1 cellular context compared by ENCODE assay signal in the genomic region with DNA sequence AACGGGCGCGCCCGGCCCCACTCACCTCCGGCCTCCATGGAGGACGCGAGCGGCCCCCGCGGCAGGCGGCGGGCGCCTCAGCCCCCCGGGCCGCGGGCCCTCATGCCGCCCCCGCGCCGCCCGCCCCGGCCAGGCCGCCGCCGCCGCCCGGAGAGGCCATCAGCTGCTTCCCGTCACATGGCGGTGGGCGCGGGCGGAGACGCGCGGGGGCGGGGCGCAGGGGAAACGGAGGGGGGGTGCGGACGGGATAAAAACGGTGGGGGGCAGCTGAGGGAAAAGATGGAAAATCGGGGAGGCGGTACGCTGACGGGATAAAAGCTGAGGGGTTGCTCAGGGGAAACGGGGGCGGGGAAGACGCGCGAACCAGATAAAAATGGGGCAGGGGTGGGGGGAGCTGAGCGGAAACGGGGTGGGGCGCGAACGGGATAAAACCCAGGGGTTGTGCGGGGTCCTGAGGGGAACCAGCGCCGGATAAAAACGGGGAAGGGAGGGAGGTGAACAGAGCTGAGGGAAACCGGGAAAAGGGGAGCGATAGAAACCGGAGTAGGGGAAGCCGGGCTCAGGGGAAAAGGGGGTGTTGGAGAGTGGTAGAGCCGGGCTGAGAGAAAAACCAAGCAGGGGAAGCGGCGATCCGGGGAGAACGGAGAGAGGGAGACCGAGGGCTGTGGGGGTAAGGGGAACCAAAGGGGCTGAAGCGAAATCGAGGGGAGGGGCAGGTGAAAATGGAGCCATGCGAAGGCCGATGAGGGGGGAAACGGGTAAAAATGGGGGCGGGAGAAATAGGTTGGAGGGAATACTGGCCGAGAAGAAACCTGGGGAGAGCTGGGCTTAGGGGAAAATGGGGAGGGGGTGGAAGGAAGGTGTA.
TF ChIP-seq lines count a peak whose summit lies in the region.

WSB2 (minus strand) TSS at position 169 of the 865 bp plus-strand sequence; CDS start at position 38, 131 bp downstream.

TF ChIP-seq in K562, 482 proteins besides CTCF, POLR2A, EP300 and RAD21 (continued from another document and continues in another):
- TF ChIP-seq, protein P1, sequence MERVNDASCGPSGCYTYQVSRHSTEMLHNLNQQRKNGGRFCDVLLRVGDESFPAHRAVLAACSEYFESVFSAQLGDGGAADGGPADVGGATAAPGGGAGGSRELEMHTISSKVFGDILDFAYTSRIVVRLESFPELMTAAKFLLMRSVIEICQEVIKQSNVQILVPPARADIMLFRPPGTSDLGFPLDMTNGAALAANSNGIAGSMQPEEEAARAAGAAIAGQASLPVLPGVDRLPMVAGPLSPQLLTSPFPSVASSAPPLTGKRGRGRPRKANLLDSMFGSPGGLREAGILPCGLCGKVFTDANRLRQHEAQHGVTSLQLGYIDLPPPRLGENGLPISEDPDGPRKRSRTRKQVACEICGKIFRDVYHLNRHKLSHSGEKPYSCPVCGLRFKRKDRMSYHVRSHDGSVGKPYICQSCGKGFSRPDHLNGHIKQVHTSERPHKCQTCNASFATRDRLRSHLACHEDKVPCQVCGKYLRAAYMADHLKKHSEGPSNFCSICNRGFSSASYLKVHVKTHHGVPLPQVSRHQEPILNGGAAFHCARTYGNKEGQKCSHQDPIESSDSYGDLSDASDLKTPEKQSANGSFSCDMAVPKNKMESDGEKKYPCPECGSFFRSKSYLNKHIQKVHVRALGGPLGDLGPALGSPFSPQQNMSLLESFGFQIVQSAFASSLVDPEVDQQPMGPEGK (CRISPR knock-in tag; IDR thresholded peaks at IDR 0.05; ENCODE audit: borderline replicate concordance): no peak
- TF ChIP-seq THAP7 (CRISPR knock-in tag; IDR thresholded peaks at IDR 0.05) (no peak), FOXK2 (conservative IDR thresholded peaks at IDR 0.05 in 1 of 2, IDR thresholded peaks at IDR 0.05 in 1 of 2; ENCODE audit: low read depth in 2 of 2) (0 out of 4 replicates have a peak, but pooled peaks of 1 of the 2 experiments have one; percentile 18), MNT (conservative IDR thresholded peaks at IDR 0.05) (peak; percentile 24 to 26; a peak in 2 of 4 replicates), NFIC (IDR thresholded peaks at IDR 0.05) (0 out of 2 replicates have a peak, but pooled peaks have one; percentile 15), DDX20 (tag; IDR thresholded peaks at IDR 0.05; ENCODE audit: low read depth) (no peak), RBM34 (IDR thresholded peaks at IDR 0.05; ENCODE audit: borderline replicate concordance, insufficient read depth, low read length) (no peak), SMARCA4 (IDR thresholded peaks at IDR 0.05) (0 out of 2 replicates have a peak, but pooled peaks have one; percentile 32), XRCC3 (IDR thresholded peaks at IDR 0.05) (no peak), ZKSCAN8 (CRISPR knock-in tag; IDR thresholded peaks at IDR 0.05) (no peak), SIN3B (IDR thresholded peaks at IDR 0.05; ENCODE audit: low read depth) (no peak), CC2D1A (IDR thresholded peaks at IDR 0.05) (0 out of 2 replicates have a peak, but pooled peaks have one; percentile 26), MCM5 (IDR thresholded peaks at IDR 0.05; ENCODE audit: low read depth) (no peak), NR2C2 (CRISPR knock-in tag; IDR thresholded peaks at IDR 0.05) (no peak), NR2C2 (tag; IDR thresholded peaks at IDR 0.05) (peak; percentile 35), CCNT2 (IDR thresholded peaks at IDR 0.05; ENCODE audit: borderline replicate concordance, extremely low read depth, insufficient read length, low read depth, low read length) (peak; percentile 48), SUPT5H (IDR thresholded peaks at IDR 0.05) (peak; percentile 81), LARP7 (IDR thresholded peaks at IDR 0.05) (peak; percentile 85; the same call in 1 of the 2 replicates), TAF9B (IDR thresholded peaks at IDR 0.05; ENCODE audit: partially characterized antibody) (peak; percentile 45), MYNN (IDR thresholded peaks at IDR 0.05) (no peak), MYNN (CRISPR knock-in tag; IDR thresholded peaks at IDR 0.05) (no peak), ARID2 (IDR thresholded peaks at IDR 0.05) (peak; percentile 14; the same call in 1 of the 2 replicates), SMARCA5 (IDR thresholded peaks at IDR 0.05) (no peak), ZBED1 (IDR thresholded peaks at IDR 0.05) (no peak), SPI1 (IDR thresholded peaks at IDR 0.05; ENCODE audit: borderline replicate concordance, low read depth, low read length) (no peak), CXXC5 (CRISPR knock-in tag; IDR thresholded peaks at IDR 0.05) (no peak), NR4A1 (CRISPR knock-in tag; IDR thresholded peaks at IDR 0.05) (no peak), NR4A1 (tag; IDR thresholded peaks at IDR 0.05) (no peak), ZNF764 (CRISPR knock-in tag; IDR thresholded peaks at IDR 0.05; ENCODE audit: low read depth) (no peak), PCBP2 (IDR thresholded peaks at IDR 0.05; ENCODE audit: low read depth, low read length, poor library complexity, severe bottlenecking) (no peak), THRB (CRISPR knock-in tag; conservative IDR thresholded peaks at IDR 0.05) (peak; percentile 98), RAD51 (IDR thresholded peaks at IDR 0.05; ENCODE audit: borderline replicate concordance, low read depth) (no peak), PRPF4 (IDR thresholded peaks at IDR 0.05; ENCODE audit: insufficient read depth, low read depth, low read length, poor library complexity, severe bottlenecking) (no peak), GTF2E2 (tag; IDR thresholded peaks at IDR 0.05) (0 out of 2 replicates have a peak, but pooled peaks have one; percentile 19), BRD4 (IDR thresholded peaks at IDR 0.05) (no peak; the same call in none of the 2 replicates), ASH1L (IDR thresholded peaks at IDR 0.05; ENCODE audit: borderline replicate concordance, low read depth, partially characterized antibody) (peak; percentile 11), ZNF384 (IDR thresholded peaks at IDR 0.05; ENCODE audit: low read depth, low read length) (no peak), ZNF644 (tag; IDR thresholded peaks at IDR 0.05; ENCODE audit: low read depth) (no peak), TOE1 (IDR thresholded peaks at IDR 0.05; ENCODE audit: borderline replicate concordance) (peak; percentile 37; the same call in 1 of the 2 replicates), TOE1 (CRISPR knock-in tag; IDR thresholded peaks at IDR 0.05; ENCODE audit: borderline replicate concordance, low read depth) (no peak), ZNF197 (CRISPR knock-in tag; IDR thresholded peaks at IDR 0.05; ENCODE audit: low read depth) (no peak), HDAC1 (IDR thresholded peaks at IDR 0.05) (0 out of 4 replicates have a peak, but pooled peaks of 1 of the 2 experiments have one; percentile 47), SMC3 (conservative IDR thresholded peaks at IDR 0.05; ENCODE audit: insufficient read depth, low read depth, low read length) (no peak)
- TF ChIP-seq, protein P2, sequence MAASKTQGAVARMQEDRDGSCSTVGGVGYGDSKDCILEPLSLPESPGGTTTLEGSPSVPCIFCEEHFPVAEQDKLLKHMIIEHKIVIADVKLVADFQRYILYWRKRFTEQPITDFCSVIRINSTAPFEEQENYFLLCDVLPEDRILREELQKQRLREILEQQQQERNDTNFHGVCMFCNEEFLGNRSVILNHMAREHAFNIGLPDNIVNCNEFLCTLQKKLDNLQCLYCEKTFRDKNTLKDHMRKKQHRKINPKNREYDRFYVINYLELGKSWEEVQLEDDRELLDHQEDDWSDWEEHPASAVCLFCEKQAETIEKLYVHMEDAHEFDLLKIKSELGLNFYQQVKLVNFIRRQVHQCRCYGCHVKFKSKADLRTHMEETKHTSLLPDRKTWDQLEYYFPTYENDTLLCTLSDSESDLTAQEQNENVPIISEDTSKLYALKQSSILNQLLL (CRISPR knock-in tag; IDR thresholded peaks at IDR 0.05; ENCODE audit: borderline replicate concordance): no peak
- TF ChIP-seq, protein P3, sequence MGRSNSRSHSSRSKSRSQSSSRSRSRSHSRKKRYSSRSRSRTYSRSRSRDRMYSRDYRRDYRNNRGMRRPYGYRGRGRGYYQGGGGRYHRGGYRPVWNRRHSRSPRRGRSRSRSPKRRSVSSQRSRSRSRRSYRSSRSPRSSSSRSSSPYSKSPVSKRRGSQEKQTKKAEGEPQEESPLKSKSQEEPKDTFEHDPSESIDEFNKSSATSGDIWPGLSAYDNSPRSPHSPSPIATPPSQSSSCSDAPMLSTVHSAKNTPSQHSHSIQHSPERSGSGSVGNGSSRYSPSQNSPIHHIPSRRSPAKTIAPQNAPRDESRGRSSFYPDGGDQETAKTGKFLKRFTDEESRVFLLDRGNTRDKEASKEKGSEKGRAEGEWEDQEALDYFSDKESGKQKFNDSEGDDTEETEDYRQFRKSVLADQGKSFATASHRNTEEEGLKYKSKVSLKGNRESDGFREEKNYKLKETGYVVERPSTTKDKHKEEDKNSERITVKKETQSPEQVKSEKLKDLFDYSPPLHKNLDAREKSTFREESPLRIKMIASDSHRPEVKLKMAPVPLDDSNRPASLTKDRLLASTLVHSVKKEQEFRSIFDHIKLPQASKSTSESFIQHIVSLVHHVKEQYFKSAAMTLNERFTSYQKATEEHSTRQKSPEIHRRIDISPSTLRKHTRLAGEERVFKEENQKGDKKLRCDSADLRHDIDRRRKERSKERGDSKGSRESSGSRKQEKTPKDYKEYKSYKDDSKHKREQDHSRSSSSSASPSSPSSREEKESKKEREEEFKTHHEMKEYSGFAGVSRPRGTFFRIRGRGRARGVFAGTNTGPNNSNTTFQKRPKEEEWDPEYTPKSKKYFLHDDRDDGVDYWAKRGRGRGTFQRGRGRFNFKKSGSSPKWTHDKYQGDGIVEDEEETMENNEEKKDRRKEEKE (IDR thresholded peaks at IDR 0.05; ENCODE audit: borderline replicate concordance in 1 of 2, control insufficient read depth in 1 of 2, low read depth in 2 of 2, low read length in 1 of 2): no peak
- TF ChIP-seq, protein P4, sequence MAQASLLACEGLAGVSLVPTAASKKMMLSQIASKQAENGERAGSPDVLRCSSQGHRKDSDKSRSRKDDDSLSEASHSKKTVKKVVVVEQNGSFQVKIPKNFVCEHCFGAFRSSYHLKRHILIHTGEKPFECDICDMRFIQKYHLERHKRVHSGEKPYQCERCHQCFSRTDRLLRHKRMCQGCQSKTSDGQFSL (CRISPR knock-in tag; IDR thresholded peaks at IDR 0.05): no peak; the same call in 1 of the 2 replicates
- TF ChIP-seq, protein P4 (tag; IDR thresholded peaks at IDR 0.05): peak in 1 of 2 experiments; percentile 77; a peak in 1 of 4 replicates
- TF ChIP-seq, protein P5, sequence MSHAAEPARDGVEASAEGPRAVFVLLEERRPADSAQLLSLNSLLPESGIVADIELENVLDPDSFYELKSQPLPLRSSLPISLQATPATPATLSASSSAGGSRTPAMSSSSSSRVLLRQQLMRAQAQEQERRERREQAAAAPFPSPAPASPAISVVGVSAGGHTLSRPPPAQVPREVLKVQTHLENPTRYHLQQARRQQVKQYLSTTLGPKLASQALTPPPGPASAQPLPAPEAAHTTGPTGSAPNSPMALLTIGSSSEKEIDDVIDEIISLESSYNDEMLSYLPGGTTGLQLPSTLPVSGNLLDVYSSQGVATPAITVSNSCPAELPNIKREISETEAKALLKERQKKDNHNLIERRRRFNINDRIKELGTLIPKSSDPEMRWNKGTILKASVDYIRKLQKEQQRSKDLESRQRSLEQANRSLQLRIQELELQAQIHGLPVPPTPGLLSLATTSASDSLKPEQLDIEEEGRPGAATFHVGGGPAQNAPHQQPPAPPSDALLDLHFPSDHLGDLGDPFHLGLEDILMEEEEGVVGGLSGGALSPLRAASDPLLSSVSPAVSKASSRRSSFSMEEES (CRISPR knock-in tag; IDR thresholded peaks at IDR 0.05): no peak
